In the genomic region with DNA sequence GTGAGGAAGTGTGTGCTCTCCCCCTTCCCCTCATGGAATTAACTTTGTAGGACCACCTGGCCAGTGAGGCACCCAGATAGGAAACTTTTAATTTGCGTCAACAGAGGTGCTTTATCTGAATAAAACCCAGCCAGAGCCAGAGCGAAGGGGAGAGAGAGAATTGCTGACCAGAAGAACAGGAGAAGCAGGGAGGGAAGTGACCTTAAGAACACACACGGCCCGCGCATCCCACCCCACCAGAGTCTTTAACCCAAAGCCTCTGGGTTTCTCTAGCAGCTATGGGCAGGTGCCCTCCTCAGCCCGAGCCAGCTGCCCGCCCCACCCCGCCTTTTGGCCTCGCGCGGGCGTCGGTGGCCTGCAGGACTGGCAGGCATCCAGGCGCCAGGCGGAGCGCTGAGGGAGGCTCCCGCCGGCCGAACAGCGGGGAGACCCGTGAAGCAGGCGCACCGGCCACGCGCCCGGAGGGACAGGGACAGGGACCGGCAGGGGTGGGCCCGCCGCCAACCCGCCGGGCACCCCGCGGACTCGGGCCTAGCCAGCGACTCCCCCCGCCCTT, we compare ENCODE assay signal across 8 cellular contexts. TPM values are rescaled to one million over a fixed set of nuclear protein-coding genes. Genes with fewer than 3 reads are reported as not detected.
DNase-seq lines count a peak whose midpoint lies in the region; ATAC-seq and TF ChIP-seq lines count a peak whose summit lies in the region.

No MANE protein-coding gene starts in this region.

- TF ChIP-seq POLR2A in suprapubic skin (IDR thresholded peaks at IDR 0.05), result no peak

- H3K27ac Mint-ChIP-seq in memory B cell, result peak overlapping the region; percentile 99

- under 1% methylated on average over 11 of the region's 36 CpGs for WGBS in suprapubic skin

- H3K9me3 Mint-ChIP-seq in memory B cell, result no peaks in the 10 kb centered on the region

- peak; percentile 61 for DNase-seq in AG10803 (ENCODE audit: low read depth)
- DNase-seq in NCI-H2081 (lab: John Stamatoyannopoulos, UW), result peak; percentile 72 to 80
- peak; percentile 18 for DNase-seq in activated CD4-positive, CD25-positive, alpha-beta regulatory T cell treated with anti-CD3 and anti-CD28 coated beads, Interleukin-2, amount 50 U/mL, for 16 hours (ENCODE audit: low read depth, low spot score)
- no peak for DNase-seq in memory B cell (ENCODE audit: low spot score in 2 of 2)
- peak; percentile 86 to 88 for DNase-seq in suprapubic skin (ENCODE audit: low spot score in 2 of 2)

- H3K36me3 ChIP-seq in endocrine pancreas (ENCODE audit: control insufficient read depth, insufficient read depth, low read length) (no peaks in the 10 kb centered on the region), suprapubic skin (no peaks in the 10 kb centered on the region)

- H3K4me3 ChIP-seq in AG10803 (ENCODE audit: low read length) (peak overlapping the region; percentile 89), endocrine pancreas (ENCODE audit: control insufficient read depth, insufficient read depth, low read length) (peak overlapping the region; percentile 79), suprapubic skin (peak overlapping the region; percentile 82)

- peaks cover 5% of the 10 kb centered on the region for H3K4me1 ChIP-seq in endocrine pancreas (ENCODE audit: control insufficient read depth, insufficient read depth, low read length)
- H3K4me1 ChIP-seq in suprapubic skin, result peaks cover 21% of the 10 kb centered on the region

- TF ChIP-seq CTCF in AG10803 (conservative IDR thresholded peaks at IDR 0.05; ENCODE audit: low read length) (no peak), suprapubic skin (IDR thresholded peaks at IDR 0.05) (no peak)

- peak overlapping the region; percentile 98 for H3K27ac ChIP-seq in suprapubic skin

- H3K9me3 ChIP-seq in endocrine pancreas (ENCODE audit: control insufficient read depth, low read length) (no peaks in the 10 kb centered on the region), suprapubic skin (no peaks in the 10 kb centered on the region)

- peaks cover 35% of the 10 kb centered on the region for H3K4me1 Mint-ChIP-seq in memory B cell

- H3K36me3 Mint-ChIP-seq in memory B cell, result no peaks in the 10 kb centered on the region

- H3K27me3 ChIP-seq in endocrine pancreas (ENCODE audit: control insufficient read depth, insufficient read depth, low read length) (no peaks in the 10 kb centered on the region), suprapubic skin (no peaks in the 10 kb centered on the region)

- H3K27me3 Mint-ChIP-seq in memory B cell, result no peaks in the 10 kb centered on the region

- H3K9ac ChIP-seq in endocrine pancreas (ENCODE audit: control insufficient read depth, insufficient read depth, low read length), result peak overlapping the region; percentile 91

- TF ChIP-seq EP300 in suprapubic skin (IDR thresholded peaks at IDR 0.05), result no peak

- peak; percentile 46 for ATAC-seq in GM18498 (IDR thresholded peaks at IDR 0.05; ENCODE audit: unreplicated experiment)
- ATAC-seq in HG02870 (IDR thresholded peaks at IDR 0.05; ENCODE audit: unreplicated experiment), result peak; percentile 24
- ATAC-seq in memory B cell (ENCODE audit: low read depth), result peak; percentile 11

- peak overlapping the region; percentile 95 for H3K4me3 Mint-ChIP-seq in memory B cell

RNA-seq across cellular contexts. Expression of a gene that starts 0.6 kb away (rescaled TPM):
- total RNA-seq in suprapubic skin, result 10 to 100 TPM; 49.2 to 71.3 (median 66.4) TPM

Comparison
In these comparisons a context has a peak if more than half of its experiments do, and no peak if none do; other contexts are left out.
1. DNase-seq: peak in AG10803 (single experiment), NCI-H2081 (2 of 2), activated CD4-positive, CD25-positive, alpha-beta regulatory T cell treated with anti-CD3 and anti-CD28 coated beads, Interleukin-2, amount 50 U/mL, for 16 hours (single experiment) and suprapubic skin (2 of 2); none in memory B cell (0 of 2).
2. Peak in every context shown above with its lines, with median percentiles within 50 percentile points of each other: H3K4me3 ChIP-seq and ATAC-seq.